ENCODE assay signal across 9 cellular contexts in genomic region chr12:47881826-47882427, GRCh38. TPM values are rescaled to one million over a fixed set of nuclear protein-coding genes. Genes with fewer than 3 reads are reported as not detected.
A peak's percentile ranks its signal among the peaks of the same experiment; 100 is the strongest.
DNase-seq lines count a peak whose midpoint lies in the region; ATAC-seq, FAIRE-seq and TF ChIP-seq lines count a peak whose summit lies in the region.
"Had no signal": no experiment of that assay in that cellular context is flagged by ENCODE, and none has a peak within 500 bp of the region (broad histone marks: within the 10 kb centered on the region; RNA-seq: fewer than 3 reads in every experiment).

No MANE protein-coding gene starts in this region.

- peaks cover 43% of the 10 kb centered on the region for H3K79me2 ChIP-seq in GM23248 (ENCODE audit: insufficient read depth)

- peak overlapping the region; percentile 99 for H3K27ac Mint-ChIP-seq in activated T-helper 2 cell treated with anti-CD3 and anti-CD28 coated beads, Interferon-gamma antibody, Interleukin-2, Interleukin-4, amounts not matched to agents 10 μg/mL and 5 μg/mL and 100 μg/mL, durations not matched to agents 14 hours and 24 hours and 36 hours

- DNase-seq in A549 (ENCODE audit: low read depth in 1 of 2, low spot score in 1 of 2) = peak in 1 of 2 experiments; percentile 20
- peak; percentile 98 for DNase-seq in GM23248
- no peak for DNase-seq in activated T-helper 2 cell treated with anti-CD3 and anti-CD28 coated beads, Interferon-gamma antibody, Interleukin-2, Interleukin-4, amounts not matched to agents 10 μg/mL and 5 μg/mL and 100 μg/mL, durations not matched to agents 14 hours and 24 hours and 36 hours (ENCODE audit: low spot score)
- peak; percentile 71 for DNase-seq in kidney epithelial cell (ENCODE audit: low read depth)
- DNase-seq in stimulated activated CD4-positive, alpha-beta T cell treated with anti-CD3 and anti-CD28 coated beads, Interleukin-4, amount 100 ng/mL, for 4 hours = no peak
- DNase-seq in BE2C = no peak
- DNase-seq in occipital lobe (lab: John Stamatoyannopoulos, UW) = no peak

- peaks cover 17% of the 10 kb centered on the region for H3F3A ChIP-seq in GM23248 (ENCODE audit: insufficient read depth)

- in situ Hi-C loops in GM23248 (cut with MboI) = no loop called here

- H3K4me1 ChIP-seq in A549 = peaks cover 9% of the 10 kb centered on the region; the same call in 1 of the 3 replicates
- H3K4me1 ChIP-seq in GM23248 (ENCODE audit: insufficient read depth) = peaks cover 32% of the 10 kb centered on the region
- no peaks in the 10 kb centered on the region; the same call in 1 of the 2 replicates for H3K4me1 ChIP-seq in BE2C

- POLR2A ChIA-PET in A549 (lab: Yijun Ruan, JAX) = interaction anchor here (2.1 kb wide), 1 partner anchor 23 kb away, joined by 10 read pairs; the partner anchor contains the start of gene VDR

- H3K9ac ChIP-seq in GM23248 = peak overlapping the region; percentile 51

- H3K27ac ChIP-seq in A549 (peak overlapping the region; percentile 40 to 66; a peak in 4 of 6 replicates), GM23248 (peak overlapping the region; percentile 73)
- H3K27ac ChIP-seq: HL-60 had no signal

- CTCF ChIA-PET in A549 (lab: Yijun Ruan, JAX) = interaction anchor here (1.0 kb wide), 1 partner anchor 14 kb away, joined by 3 read pairs; no protein-coding TSS in a partner anchor

- ATAC-seq in A549 = peak; percentile 70 to 75; a peak in 5 of 6 replicates
- no peak for ATAC-seq in HG03521 (IDR thresholded peaks at IDR 0.05; ENCODE audit: unreplicated experiment)

- no peak overlapping the region for H2AFZ ChIP-seq in GM23248

- no peak for FAIRE-seq in A549 (lab: Jason Lieb, UNC)

- H3K9me2 ChIP-seq in GM23248 (ENCODE audit: insufficient read depth) = no peaks in the 10 kb centered on the region

- H3K36me3 Mint-ChIP-seq in activated T-helper 2 cell treated with anti-CD3 and anti-CD28 coated beads, Interferon-gamma antibody, Interleukin-2, Interleukin-4, amounts not matched to agents 10 μg/mL and 5 μg/mL and 100 μg/mL, durations not matched to agents 14 hours and 24 hours and 36 hours (ENCODE audit: low read depth) = peaks cover 93% of the 10 kb centered on the region

- TF ChIP-seq POLR2A in A549 (IDR thresholded peaks at IDR 0.05; ENCODE audit: low read length) = no peak

- H3K9me3 Mint-ChIP-seq in activated T-helper 2 cell treated with anti-CD3 and anti-CD28 coated beads, Interferon-gamma antibody, Interleukin-2, Interleukin-4, amounts not matched to agents 10 μg/mL and 5 μg/mL and 100 μg/mL, durations not matched to agents 14 hours and 24 hours and 36 hours = no peaks in the 10 kb centered on the region

- no peaks in the 10 kb centered on the region for H3K27me3 Mint-ChIP-seq in activated T-helper 2 cell treated with anti-CD3 and anti-CD28 coated beads, Interferon-gamma antibody, Interleukin-2, Interleukin-4, amounts not matched to agents 10 μg/mL and 5 μg/mL and 100 μg/mL, durations not matched to agents 14 hours and 24 hours and 36 hours (ENCODE audit: low read depth)

- TF ChIP-seq RAD21 in A549 (conservative IDR thresholded peaks at IDR 0.05 in 1 of 2, IDR thresholded peaks at IDR 0.05 in 1 of 2) = no peak

- H3K4me3 Mint-ChIP-seq in activated T-helper 2 cell treated with anti-CD3 and anti-CD28 coated beads, Interferon-gamma antibody, Interleukin-2, Interleukin-4, amounts not matched to agents 10 μg/mL and 5 μg/mL and 100 μg/mL, durations not matched to agents 14 hours and 24 hours and 36 hours (ENCODE audit: low read depth) = peak overlapping the region; percentile 87

- H3K36me3 ChIP-seq in GM23248 (ENCODE audit: low read depth) = peaks cover 10% of the 10 kb centered on the region; the same call in 1 of the 2 replicates
- no peaks in the 10 kb centered on the region for H3K36me3 ChIP-seq in kidney epithelial cell (ENCODE audit: control insufficient read depth, insufficient read depth, low read length)
- no peaks in the 10 kb centered on the region for H3K36me3 ChIP-seq in BE2C

- TF ChIP-seq EP300 in A549 (IDR thresholded peaks at IDR 0.05) = no peak

- intact Hi-C loops in activated T-helper 2 cell treated with anti-CD3 and anti-CD28 coated beads, Interferon-gamma antibody, Interleukin-2, Interleukin-4, amounts not matched to agents 10 μg/mL and 5 μg/mL and 100 μg/mL, durations not matched to agents 14 hours and 24 hours and 36 hours (cut with micrococcal nuclease) = loop anchor here (10.0 kb wide), 1 partner anchor 607 kb away; no protein-coding TSS in a partner anchor

- 28% methylated on average over 8 of the region's 8 CpGs for WGBS in A549 (ENCODE audit: missing lambda C conversion rate)
- 11 to 12% methylated on average over 8 of the region's 8 CpGs for WGBS in GM23248 (ENCODE audit: low coverage in 1 of 2, low lambda C conversion rate in 2 of 2, missing lambda C conversion rate in 2 of 2), 2 experiments

- TF ChIP-seq CTCF in A549 (IDR thresholded peaks at IDR 0.05) = no peak
- no peak for TF ChIP-seq CTCF in kidney epithelial cell (IDR thresholded peaks at IDR 0.05; ENCODE audit: insufficient read depth, low read length, poor library complexity, severe bottlenecking)
- no peak for TF ChIP-seq CTCF in BE2C (IDR thresholded peaks at IDR 0.05; ENCODE audit: low read depth, low read length)

- no peaks in the 10 kb centered on the region for H3K27me3 ChIP-seq in GM23248 (replicated peaks; ENCODE audit: insufficient read depth)
- H3K27me3 ChIP-seq in kidney epithelial cell (ENCODE audit: control insufficient read depth, insufficient read depth, low read length) = no peaks in the 10 kb centered on the region
- H3K27me3 ChIP-seq in BE2C = no peaks in the 10 kb centered on the region

- H3K4me1 Mint-ChIP-seq in activated T-helper 2 cell treated with anti-CD3 and anti-CD28 coated beads, Interferon-gamma antibody, Interleukin-2, Interleukin-4, amounts not matched to agents 10 μg/mL and 5 μg/mL and 100 μg/mL, durations not matched to agents 14 hours and 24 hours and 36 hours (ENCODE audit: low read depth) = peaks cover 78% of the 10 kb centered on the region

- H3K4me2 ChIP-seq in A549 = peak overlapping the region; percentile 33; the same call in 2 of the 3 replicates
- H3K4me2 ChIP-seq in GM23248 (ENCODE audit: unreplicated experiment) = peak overlapping the region; percentile 47

- no peaks in the 10 kb centered on the region for H4K20me1 ChIP-seq in GM23248 (ENCODE audit: insufficient read depth)

- no peaks in the 10 kb centered on the region for H3K9me3 ChIP-seq in A549
- no peaks in the 10 kb centered on the region for H3K9me3 ChIP-seq in GM23248 (ENCODE audit: low read depth)
- H3K9me3 ChIP-seq in BE2C = no peaks in the 10 kb centered on the region

- H3K4me3 ChIP-seq in A549 = no peak overlapping the region
- H3K4me3 ChIP-seq in GM23248 = 0 out of 2 replicates have a peak overlapping the region, but pooled peaks have one; percentile 12
- H3K4me3 ChIP-seq in kidney epithelial cell (ENCODE audit: low read depth, low read length) = no peak overlapping the region
- H3K4me3 ChIP-seq in BE2C (ENCODE audit: low read depth, low read length) = no peak overlapping the region

TF ChIP-seq in A549, 52 proteins besides CTCF, POLR2A, EP300 and RAD21:
- no peak for TF ChIP-seq HOXB13 (CRISPR knock-in tag; IDR thresholded peaks at IDR 0.05; ENCODE audit: low read depth)
- TF ChIP-seq USF2 (IDR thresholded peaks at IDR 0.05) = no peak
- TF ChIP-seq RCOR1 (IDR thresholded peaks at IDR 0.05; ENCODE audit: low read depth, low read length) = no peak
- TF ChIP-seq CEBPB (IDR thresholded peaks at IDR 0.05) = peak in 1 of 2 experiments; percentile 27; a peak in 2 of 4 replicates
- no peak for TF ChIP-seq EHF (CRISPR knock-in tag; IDR thresholded peaks at IDR 0.05)
- no peak for TF ChIP-seq HDAC2 (IDR thresholded peaks at IDR 0.05)
- TF ChIP-seq HEYL (CRISPR knock-in tag; IDR thresholded peaks at IDR 0.05) = no peak
TF ChIP-seq in A549: peak in this region for 1.

RNA-seq across cellular contexts. Expression of gene VDR, which starts 22.9 kb away (rescaled TPM):
- polyA plus RNA-seq in A549 (2011; rRNA removed) (2.1 and 2.2 TPM in 2 replicates), A549 (2017; fragmentation: RNase III; extraction: RNeasy Plus Mini Kit Qiagen cat#74134 plus additional on column Dnase treatment) (1.9 to 2.0 TPM (median 1.9 TPM) in 3 replicates), GM23248 (2016; fragmentation: Nextera tagmentation; extraction: Ambion mirVana) (23.9 and 25.5 TPM in 2 replicates)
- polyA plus RNA-seq in A549 (2012; cell fraction: cytosol; rRNA removed) = 1.9 and 2.5 TPM in 2 replicates
- polyA plus RNA-seq in A549 (2012; cell fraction: nucleus; rRNA removed) = 2.3 and 3.3 TPM in 2 replicates
- 2.6 and 2.8 TPM in 2 replicates for polyA minus RNA-seq in A549 (2011; rRNA and poly(A)+ RNA removed)
- total RNA-seq in GM23248 (2014; rRNA removed; shearing (Covaris generic)) = 30.5 and 37.2 TPM in 2 replicates
- total RNA-seq in activated T-helper 2 cell treated with anti-CD3 and anti-CD28 coated beads, Interferon-gamma antibody, Interleukin-2, Interleukin-4, amounts not matched to agents 10 μg/mL and 5 μg/mL and 100 μg/mL, durations not matched to agents 14 hours and 24 hours and 36 hours = 312 and 317 TPM in 2 replicates
- total RNA-seq in kidney epithelial cell (21.9 and 25.6 TPM in 2 replicates), occipital lobe (not detected)
- 0.09 TPM for polyA plus RNA-seq in BE2C (2012; ENCODE audit: insufficient read depth, insufficient read length, low read depth)

Comparison
In these comparisons a context has a peak if more than half of its experiments do, and no peak if none do; other contexts are left out.
1. DNase-seq: peak in GM23248 (single experiment) and kidney epithelial cell (single experiment); none in activated T-helper 2 cell treated with anti-CD3 and anti-CD28 coated beads, Interferon-gamma antibody, Interleukin-2, Interleukin-4, amounts not matched to agents 10 μg/mL and 5 μg/mL and 100 μg/mL, durations not matched to agents 14 hours and 24 hours and 36 hours (single experiment), stimulated activated CD4-positive, alpha-beta T cell treated with anti-CD3 and anti-CD28 coated beads, Interleukin-4, amount 100 ng/mL, for 4 hours (0 of 2), BE2C (single experiment) and occipital lobe (single experiment).
2. RNA of gene VDR, which starts 22.9 kb away (total RNA-seq): 312 to 317 TPM in activated T-helper 2 cell treated with anti-CD3 and anti-CD28 coated beads, Interferon-gamma antibody, Interleukin-2, Interleukin-4, amounts not matched to agents 10 μg/mL and 5 μg/mL and 100 μg/mL, durations not matched to agents 14 hours and 24 hours and 36 hours, 30.5 to 37.2 TPM in GM23248 and 21.9 to 25.6 TPM in kidney epithelial cell; not detected in occipital lobe (single experiment); every median in the first group is over 10 times any median in the second.